In genomic region chr6:2763876-2764540, GRCh38 we compare ENCODE assay signal across 8 cellular contexts. TPM values are rescaled to one million over a fixed set of nuclear protein-coding genes. Genes with fewer than 3 reads are reported as not detected.
A peak's percentile ranks its signal among the peaks of the same experiment; 100 is the strongest.
DNase-seq lines count a peak whose midpoint lies in the region; ATAC-seq and TF ChIP-seq lines count a peak whose summit lies in the region.

No MANE protein-coding gene starts in this region.

- no peak for TF ChIP-seq POLR2A in HCT116 (IDR thresholded peaks at IDR 0.05; ENCODE audit: borderline replicate concordance, extremely low read depth, insufficient read depth, insufficient read length)

- H3K9ac ChIP-seq in HCT116 (ENCODE audit: low read length), result peak overlapping the region; percentile 64

- TF ChIP-seq RAD21 in HCT116 (IDR thresholded peaks at IDR 0.05; ENCODE audit: low read depth), result no peak

- no TSS peak for BruUV-seq in HCT116 (replicated peaks; lab: Mats Ljungman, UMichigan)

- peaks cover 18 to 28% of the 10 kb centered on the region in 2 experiments for H3K4me1 ChIP-seq in HCT116 (ENCODE audit: control insufficient read depth in 1 of 2, insufficient read depth in 2 of 2, low read length in 2 of 2)

- H3K27ac ChIP-seq in HCT116 (ENCODE audit: low read depth, low read length), result peak overlapping the region; percentile 72

- RAD21 ChIA-PET in HCT116 (lab: Charles Lee; ENCODE audit: low non-redundant PET in 1 of 2, low total read pairs in 2 of 2, uncharacterized antibody in 2 of 2, unreplicated experiment in 2 of 2), result no interaction called here

- no peak for TF ChIP-seq CTCF in HCT116 (IDR thresholded peaks at IDR 0.05 in 2 of 3, conservative IDR thresholded peaks at IDR 0.05 in 1 of 3; ENCODE audit: borderline replicate concordance in 1 of 3, insufficient read depth in 1 of 3, low read depth in 2 of 3, low read length in 2 of 3)
- TF ChIP-seq CTCF in fibroblast of villous mesenchyme (IDR thresholded peaks at IDR 0.05; ENCODE audit: insufficient read depth, low read depth, low read length), result no peak

- H4K20me1 ChIP-seq in HCT116 (ENCODE audit: insufficient read depth), result peaks cover 12% of the 10 kb centered on the region; the same call in 1 of the 2 replicates

- H3K27me3 ChIP-seq in HCT116 (ENCODE audit: insufficient read depth, low read length), result no peaks in the 10 kb centered on the region

- no peaks in the 10 kb centered on the region; a peak in 1 of 4 replicates for H3K9me3 ChIP-seq in HCT116 (ENCODE audit: control insufficient read depth in 1 of 2, insufficient read depth in 1 of 2, low read depth in 1 of 2, low read length in 2 of 2)

- POLR2A ChIA-PET in HCT116 (lab: Charles Lee), result interaction anchor here (0.9 kb wide), 1 partner anchor 47 kb away, joined by 4 read pairs; no protein-coding TSS in a partner anchor

- H3K79me2 ChIP-seq in HCT116 (ENCODE audit: insufficient read depth, low read length), result peaks cover 35% of the 10 kb centered on the region

- intact Hi-C loops in HCT116 (cut with micrococcal nuclease), result loop anchor here (10.0 kb wide), 1 partner anchor 301 kb away; the partner anchor contains the start of gene RIPK1

- H3K9me2 ChIP-seq in HCT116 (ENCODE audit: insufficient read depth), result no peaks in the 10 kb centered on the region

- CTCF ChIA-PET in HCT116 (lab: Charles Lee), result interaction anchor here (1.3 kb wide), 1 partner anchor 14 kb away, joined by 5 read pairs; no protein-coding TSS in a partner anchor

- ATAC-seq in HCT116, result no peak

- peaks cover 0 to 4% of the 10 kb centered on the region in 2 experiments; a peak in 3 of 4 replicates for H3K36me3 ChIP-seq in HCT116 (ENCODE audit: control insufficient read depth in 1 of 2, insufficient read depth in 2 of 2, low read length in 2 of 2)

- H3K4me2 ChIP-seq in HCT116 (ENCODE audit: low read length), result peak overlapping the region; percentile 78

- DNase-seq in HCT116 (ENCODE audit: low read depth, low spot score) (no peak), SK-N-DZ (ENCODE audit: low spot score) (peak; percentile 34), fibroblast of villous mesenchyme (ENCODE audit: low read depth) (no peak), skeletal muscle cell (ENCODE audit: low read depth) (no peak), NCI-H345 treated with DMSO at 0.1 percent for 48 hours (lab: John Stamatoyannopoulos, UW; ENCODE audit: unreplicated experiment) (no peak), NCI-H2107 treated with DMSO at 0.1 percent for 48 hours (lab: John Stamatoyannopoulos, UW; ENCODE audit: unreplicated experiment) (no peak), NCI-H345 (lab: John Stamatoyannopoulos, UW) (no peak), LoVo (ENCODE audit: low spot score) (no peak)

- H3K4me3 ChIP-seq in HCT116 (replicated peaks in 1 of 2; ENCODE audit: low read depth in 1 of 2, low read length in 2 of 2), result peak overlapping the region; percentile 56 to 59
- H3K4me3 ChIP-seq in fibroblast of villous mesenchyme (ENCODE audit: low read depth, low read length), result peak overlapping the region; percentile 71
- H3K4me3 ChIP-seq in skeletal muscle cell (ENCODE audit: low read depth, low read length), result peak overlapping the region; percentile 58

- H2AFZ ChIP-seq in HCT116 (ENCODE audit: low read depth, low read length, poor library complexity, severe bottlenecking), result peak overlapping the region; percentile 2

TF ChIP-seq in HCT116, 20 proteins besides CTCF, POLR2A, EP300 and RAD21:
- TF ChIP-seq SRF (IDR thresholded peaks at IDR 0.05; ENCODE audit: low read depth) (no peak), YY1 (IDR thresholded peaks at IDR 0.05; ENCODE audit: extremely low read depth, insufficient replicate concordance, low read depth, low read length) (no peak), CBX3 (IDR thresholded peaks at IDR 0.05; ENCODE audit: low read depth) (no peak), CEBPB (IDR thresholded peaks at IDR 0.05; ENCODE audit: low read depth) (no peak), EZH2 (IDR thresholded peaks at IDR 0.05) (no peak), ATF3 (IDR thresholded peaks at IDR 0.05) (no peak), FOSL1 (IDR thresholded peaks at IDR 0.05; ENCODE audit: low read depth) (no peak), JUND (IDR thresholded peaks at IDR 0.05) (no peak), EZH2phosphoT487 (IDR thresholded peaks at IDR 0.05; ENCODE audit: borderline replicate concordance) (no peak), ZNF274 (IDR thresholded peaks at IDR 0.05; ENCODE audit: low read depth, low read length) (no peak), SIN3A (IDR thresholded peaks at IDR 0.05; ENCODE audit: low read depth) (no peak), TCF7L2 (IDR thresholded peaks at IDR 0.05; ENCODE audit: borderline replicate concordance, extremely low read depth, insufficient read depth, insufficient read length) (no peak), EGR1 (IDR thresholded peaks at IDR 0.05; ENCODE audit: low read depth) (no peak), SP1 (IDR thresholded peaks at IDR 0.05; ENCODE audit: low read depth) (no peak), ZFX (IDR thresholded peaks at IDR 0.05) (no peak), ELF1 (IDR thresholded peaks at IDR 0.05; ENCODE audit: borderline replicate concordance, low read depth) (no peak)
- TF ChIP-seq, protein P1, sequence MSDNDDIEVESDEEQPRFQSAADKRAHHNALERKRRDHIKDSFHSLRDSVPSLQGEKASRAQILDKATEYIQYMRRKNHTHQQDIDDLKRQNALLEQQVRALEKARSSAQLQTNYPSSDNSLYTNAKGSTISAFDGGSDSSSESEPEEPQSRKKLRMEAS (IDR thresholded peaks at IDR 0.05), result no peak
- TF ChIP-seq, protein P2, sequence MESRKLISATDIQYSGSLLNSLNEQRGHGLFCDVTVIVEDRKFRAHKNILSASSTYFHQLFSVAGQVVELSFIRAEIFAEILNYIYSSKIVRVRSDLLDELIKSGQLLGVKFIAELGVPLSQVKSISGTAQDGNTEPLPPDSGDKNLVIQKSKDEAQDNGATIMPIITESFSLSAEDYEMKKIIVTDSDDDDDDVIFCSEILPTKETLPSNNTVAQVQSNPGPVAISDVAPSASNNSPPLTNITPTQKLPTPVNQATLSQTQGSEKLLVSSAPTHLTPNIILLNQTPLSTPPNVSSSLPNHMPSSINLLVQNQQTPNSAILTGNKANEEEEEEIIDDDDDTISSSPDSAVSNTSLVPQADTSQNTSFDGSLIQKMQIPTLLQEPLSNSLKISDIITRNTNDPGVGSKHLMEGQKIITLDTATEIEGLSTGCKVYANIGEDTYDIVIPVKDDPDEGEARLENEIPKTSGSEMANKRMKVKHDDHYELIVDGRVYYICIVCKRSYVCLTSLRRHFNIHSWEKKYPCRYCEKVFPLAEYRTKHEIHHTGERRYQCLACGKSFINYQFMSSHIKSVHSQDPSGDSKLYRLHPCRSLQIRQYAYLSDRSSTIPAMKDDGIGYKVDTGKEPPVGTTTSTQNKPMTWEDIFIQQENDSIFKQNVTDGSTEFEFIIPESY (IDR thresholded peaks at IDR 0.05; ENCODE audit: extremely low read depth, insufficient replicate concordance, low read length), result no peak
- TF ChIP-seq, protein P3, sequence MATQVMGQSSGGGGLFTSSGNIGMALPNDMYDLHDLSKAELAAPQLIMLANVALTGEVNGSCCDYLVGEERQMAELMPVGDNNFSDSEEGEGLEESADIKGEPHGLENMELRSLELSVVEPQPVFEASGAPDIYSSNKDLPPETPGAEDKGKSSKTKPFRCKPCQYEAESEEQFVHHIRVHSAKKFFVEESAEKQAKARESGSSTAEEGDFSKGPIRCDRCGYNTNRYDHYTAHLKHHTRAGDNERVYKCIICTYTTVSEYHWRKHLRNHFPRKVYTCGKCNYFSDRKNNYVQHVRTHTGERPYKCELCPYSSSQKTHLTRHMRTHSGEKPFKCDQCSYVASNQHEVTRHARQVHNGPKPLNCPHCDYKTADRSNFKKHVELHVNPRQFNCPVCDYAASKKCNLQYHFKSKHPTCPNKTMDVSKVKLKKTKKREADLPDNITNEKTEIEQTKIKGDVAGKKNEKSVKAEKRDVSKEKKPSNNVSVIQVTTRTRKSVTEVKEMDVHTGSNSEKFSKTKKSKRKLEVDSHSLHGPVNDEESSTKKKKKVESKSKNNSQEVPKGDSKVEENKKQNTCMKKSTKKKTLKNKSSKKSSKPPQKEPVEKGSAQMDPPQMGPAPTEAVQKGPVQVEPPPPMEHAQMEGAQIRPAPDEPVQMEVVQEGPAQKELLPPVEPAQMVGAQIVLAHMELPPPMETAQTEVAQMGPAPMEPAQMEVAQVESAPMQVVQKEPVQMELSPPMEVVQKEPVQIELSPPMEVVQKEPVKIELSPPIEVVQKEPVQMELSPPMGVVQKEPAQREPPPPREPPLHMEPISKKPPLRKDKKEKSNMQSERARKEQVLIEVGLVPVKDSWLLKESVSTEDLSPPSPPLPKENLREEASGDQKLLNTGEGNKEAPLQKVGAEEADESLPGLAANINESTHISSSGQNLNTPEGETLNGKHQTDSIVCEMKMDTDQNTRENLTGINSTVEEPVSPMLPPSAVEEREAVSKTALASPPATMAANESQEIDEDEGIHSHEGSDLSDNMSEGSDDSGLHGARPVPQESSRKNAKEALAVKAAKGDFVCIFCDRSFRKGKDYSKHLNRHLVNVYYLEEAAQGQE (IDR thresholded peaks at IDR 0.05; ENCODE audit: low read depth), result no peak
TF ChIP-seq in HCT116: peak in this region for 0.

RNA-seq across cellular contexts. Expression of gene WRNIP1, which starts 1.2 kb away (rescaled TPM):
- total RNA-seq in HCT116 (2021; ENCODE audit: unreplicated experiment) (78.8 TPM), fibroblast of villous mesenchyme (35.1 and 38.0 TPM in 2 replicates)
- 73.0 and 89.0 TPM in 2 replicates for polyA plus RNA-seq in HCT116 (2012)
- polyA plus RNA-seq in SK-N-DZ (2014; cell fraction: cytosol; rRNA removed), result 60.5 and 67.2 TPM in 2 replicates
- polyA plus RNA-seq in SK-N-DZ (2014; cell fraction: nucleus; rRNA removed), result 59.5 and 73.1 TPM in 2 replicates

RNA-seq across cellular contexts. Expression of gene MYLK4, which starts 13.3 kb away (rescaled TPM):
- total RNA-seq in HCT116 (2021; ENCODE audit: unreplicated experiment) (0.27 TPM), fibroblast of villous mesenchyme (0.43 and 0.64 TPM in 2 replicates)
- polyA plus RNA-seq in HCT116 (2012), result 0.13 and 0.16 TPM in 2 replicates
- 0.05 TPM in 1 of 2 replicates, not detected in the other for polyA plus RNA-seq in SK-N-DZ (2014; cell fraction: cytosol; rRNA removed)
- 0.04 and 0.10 TPM in 2 replicates for polyA plus RNA-seq in SK-N-DZ (2014; cell fraction: nucleus; rRNA removed)
